In genomic region chr16:3838600-3839401, GRCh38 we compare ENCODE assay signal across 1 cellular context.
TF ChIP-seq lines count a peak whose summit lies in the region.

No MANE protein-coding gene starts in this region.

TF ChIP-seq in GM23338, 12 proteins besides CTCF, POLR2A, EP300 and RAD21 (continued from another document):
- no peak for TF ChIP-seq ZNF462 (CRISPR knock-in tag; IDR thresholded peaks at IDR 0.05)
- no peak for TF ChIP-seq POLR2AphosphoS5 (IDR thresholded peaks at IDR 0.05; ENCODE audit: low read depth)
- no peak for TF ChIP-seq EZH2 (IDR thresholded peaks at IDR 0.05; ENCODE audit: low read depth, unreplicated experiment)
- no peak for TF ChIP-seq ZNF331 (CRISPR knock-in tag; IDR thresholded peaks at IDR 0.05; ENCODE audit: low read depth)
- no peak for TF ChIP-seq JUNB (IDR thresholded peaks at IDR 0.05; ENCODE audit: unreplicated experiment)
- no peak for TF ChIP-seq CREB1 (CRISPR knock-in tag; IDR thresholded peaks at IDR 0.05; ENCODE audit: low read depth)
- TF ChIP-seq ZNF114 (CRISPR knock-in tag; IDR thresholded peaks at IDR 0.05): no peak
